7 cellular contexts compared by ENCODE assay signal in the genomic region with DNA sequence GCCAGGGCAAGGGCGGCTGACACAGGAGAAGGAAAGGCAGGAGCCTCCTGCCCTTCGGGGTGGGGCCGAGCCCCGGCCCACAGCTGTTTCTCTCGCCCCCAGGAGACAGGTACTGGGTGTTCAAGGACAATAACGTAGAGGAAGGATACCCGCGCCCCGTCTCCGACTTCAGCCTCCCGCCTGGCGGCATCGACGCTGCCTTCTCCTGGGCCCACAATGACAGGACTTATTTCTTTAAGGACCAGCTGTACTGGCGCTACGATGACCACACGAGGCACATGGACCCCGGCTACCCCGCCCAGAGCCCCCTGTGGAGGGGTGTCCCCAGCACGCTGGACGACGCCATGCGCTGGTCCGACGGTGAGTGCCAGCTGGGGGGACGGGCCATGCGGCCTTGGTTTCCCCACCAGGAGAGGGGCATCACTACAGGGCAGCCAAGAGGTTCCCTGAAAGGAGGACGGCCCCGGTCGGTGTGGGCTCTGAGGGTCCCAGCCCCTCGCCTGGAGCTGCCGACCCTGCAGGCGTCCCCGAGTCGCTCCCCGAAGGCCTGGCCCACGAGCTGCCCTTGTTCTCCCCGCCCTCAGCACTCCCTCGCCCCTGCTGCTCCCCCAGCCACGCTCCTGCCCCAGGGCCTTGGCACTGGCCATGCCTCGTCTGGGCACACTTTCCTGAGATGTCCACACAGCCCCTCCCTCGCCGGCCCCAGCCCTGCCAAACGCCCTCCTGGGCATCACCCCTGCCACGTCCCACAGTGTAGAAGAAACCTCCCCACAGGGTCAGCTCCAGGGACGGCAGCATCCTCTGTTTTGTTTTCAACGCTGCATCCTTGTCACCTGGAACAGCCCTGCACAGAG.
"Had no signal": no experiment of that assay in that cellular context is flagged by ENCODE, and none has a peak within 500 bp of the region (broad histone marks: within the 10 kb centered on the region; RNA-seq: fewer than 3 reads in every experiment).

No MANE protein-coding gene starts in this region.

- H3K9me3 Mint-ChIP-seq: GM23338, H9, HFFc6, IgD-negative memory B cell had no signal

- H3K4me2 ChIP-seq: GM23338 had no signal

- H3K4me3 Mint-ChIP-seq: GM23338, H9, HFFc6, IgD-negative memory B cell had no signal

- DNase-seq: HCEC 1CT, HFFc6, KG1 had no signal

- H3K27ac Mint-ChIP-seq: GM23338, H9, HFFc6, IgD-negative memory B cell had no signal

- H2AFZ ChIP-seq: GM23338 had no signal

- H3K27ac ChIP-seq: HL-60 had no signal

- ATAC-seq: GM23338 had no signal

- H3K4me1 Mint-ChIP-seq: H9, IgD-negative memory B cell had no signal

- H3K4me3 ChIP-seq: GM23338 had no signal

- H3K36me3 Mint-ChIP-seq: IgD-negative memory B cell had no signal
